In genomic region chr5:150523472-150524350, GRCh38 we compare ENCODE assay signal across 8 cellular contexts. TPM values are rescaled to one million over a fixed set of nuclear protein-coding genes. Genes with fewer than 3 reads are reported as not detected.
DNase-seq lines count a peak whose midpoint lies in the region; ATAC-seq, FAIRE-seq and TF ChIP-seq lines count a peak whose summit lies in the region.

No MANE protein-coding gene starts in this region.

- H4K91ac ChIP-seq in mesenchymal stem cell (ENCODE audit: low read length): no peak overlapping the region

- peak overlapping the region in 1 of 2 experiments; percentile 35 for H3K4ac ChIP-seq in mesenchymal stem cell (ENCODE audit: low read depth in 1 of 2, low read length in 2 of 2)

- no peak for TF ChIP-seq POLR2A in endothelial cell of umbilical vein (IDR thresholded peaks at IDR 0.05; ENCODE audit: low read depth, low read length)

- peak; percentile 97 for FAIRE-seq in endothelial cell of umbilical vein (lab: Jason Lieb, UNC)

- H2BK12ac ChIP-seq in mesenchymal stem cell (ENCODE audit: low read length in 2 of 2): no peak overlapping the region

- 78% methylated on average over 12 of the region's 12 CpGs for WGBS in mesenchymal stem cell

- BruUV-seq in endothelial cell of umbilical vein (replicated peaks; lab: Mats Ljungman, UMichigan): no TSS peak

- no peak overlapping the region for H3K9ac ChIP-seq in endothelial cell of umbilical vein (replicated peaks; ENCODE audit: extremely low read depth, insufficient read depth, low read length)
- peak overlapping the region; percentile 20 for H3K9ac ChIP-seq in mesenchymal stem cell (ENCODE audit: low read length)

- H3K4me2 ChIP-seq in endothelial cell of umbilical vein (ENCODE audit: insufficient read depth, low read length): no peak overlapping the region
- no peak overlapping the region for H3K4me2 ChIP-seq in mesenchymal stem cell (ENCODE audit: low read length, poor library complexity, severe bottlenecking)

- CTCF ChIA-PET in HEK293T (lab: Yijun Ruan, JAX) (interaction anchor here (0.7 to 2.2 kb wide), 5 partner anchors 12 to 67 kb away, joined by 3 to 8 read pairs (median 4); no protein-coding TSS in a partner anchor), endothelial cell of umbilical vein (lab: Charles Lee) (interaction anchor here (0.6 to 5.4 kb wide), 17 partner anchors 8 to 74 kb away, joined by 3 to 78 read pairs (median 6); partner anchors contain the start of gene RPS14)

- intact Hi-C loops in endothelial cell of umbilical vein (cut with micrococcal nuclease): loop anchor here (1.0 kb wide), 3 partner anchors 36 to 64 kb away; no protein-coding TSS in a partner anchor

- H3K27me3 ChIP-seq in endothelial cell of umbilical vein (ENCODE audit: control insufficient read depth in 2 of 2, insufficient read depth in 2 of 2, low read length in 2 of 2) (no peaks in the 10 kb centered on the region), mesenchymal stem cell (ENCODE audit: control insufficient read depth in 1 of 2, insufficient read depth in 1 of 2, low read length in 2 of 2) (no peaks in the 10 kb centered on the region)

- peak; percentile 67 to 80 for TF ChIP-seq CTCF in endothelial cell of umbilical vein (IDR thresholded peaks at IDR 0.05; ENCODE audit: extremely low read depth in 1 of 2, insufficient read depth in 1 of 2, low read depth in 1 of 2, low read length in 2 of 2)

- dilution Hi-C loops in endothelial cell of umbilical vein (cut with MboI; ENCODE audit: extremely low pct_ligation_motif_present, low sequenced_read_pairs): no loop called here

- H3K79me2 ChIP-seq in endothelial cell of umbilical vein (ENCODE audit: control insufficient read depth, insufficient read depth, low read length): peaks cover 28% of the 10 kb centered on the region

- no peaks in the 10 kb centered on the region for H4K20me1 ChIP-seq in endothelial cell of umbilical vein (replicated peaks; ENCODE audit: control insufficient read depth, extremely low read depth, insufficient read depth, low read length)

- H3K18ac ChIP-seq in mesenchymal stem cell (ENCODE audit: low read depth in 1 of 2, low read length in 2 of 2): peak overlapping the region in 1 of 2 experiments; percentile 16

- H2AFZ ChIP-seq in endothelial cell of umbilical vein (ENCODE audit: low read depth, low read length) (no peak overlapping the region), mesenchymal stem cell (ENCODE audit: low read depth, low read length) (no peak overlapping the region)

- H3K4me1 ChIP-seq in endothelial cell of umbilical vein (ENCODE audit: control insufficient read depth, extremely low read depth, insufficient read depth, low read length): no peaks in the 10 kb centered on the region
- peaks cover 60% of the 10 kb centered on the region for H3K4me1 ChIP-seq in mesenchymal stem cell (ENCODE audit: control insufficient read depth, insufficient read depth, low read depth, low read length)

- ATAC-seq in GM19455 (IDR thresholded peaks at IDR 0.05; ENCODE audit: unreplicated experiment) (no peak), GM21423 (IDR thresholded peaks at IDR 0.05; ENCODE audit: unreplicated experiment) (no peak)

- no peak overlapping the region for H3K14ac ChIP-seq in mesenchymal stem cell (ENCODE audit: low read length in 2 of 2)

- POLR2A ChIA-PET in HEK293T (lab: Yijun Ruan, JAX) (interaction anchor here (1.2 kb wide), 1 partner anchor 10 kb away, joined by 3 read pairs; no protein-coding TSS in a partner anchor), endothelial cell of umbilical vein (lab: Charles Lee) (no interaction called here)

- no peaks in the 10 kb centered on the region for H3K79me1 ChIP-seq in mesenchymal stem cell (replicated peaks; ENCODE audit: low read length, poor library complexity, severe bottlenecking)

- no peak overlapping the region for H2BK5ac ChIP-seq in mesenchymal stem cell (ENCODE audit: low read depth, low read length, poor library complexity, severe bottlenecking)

- DNase-seq in DMS53 (lab: John Stamatoyannopoulos, UW) (peak; percentile 86), HEK293T (ENCODE audit: extremely low spot score) (peak; percentile 69), SK-N-DZ (ENCODE audit: low spot score) (peak; percentile 57), endothelial cell of umbilical vein (ENCODE audit: low read depth, low spot score) (peak; percentile 69), mesenchymal stem cell (peak; percentile 79)
- DNase-seq in stimulated activated CD4-positive, alpha-beta T cell treated with anti-CD3 and anti-CD28 coated beads, Interleukin-12 subunit alpha, Interleukin-12 subunit beta, amount 100 ng/mL, for 4 hours: no peak

- peak overlapping the region; percentile 20 for H2AK5ac ChIP-seq in mesenchymal stem cell (ENCODE audit: low read length, severe bottlenecking)

- H3K9me3 ChIP-seq in endothelial cell of umbilical vein (replicated peaks; ENCODE audit: control insufficient read depth, insufficient read depth, low read length) (no peaks in the 10 kb centered on the region), mesenchymal stem cell (ENCODE audit: control insufficient read depth, low read length) (no peaks in the 10 kb centered on the region)

- H3K27ac ChIP-seq in endothelial cell of umbilical vein (ENCODE audit: insufficient read depth, low read depth, low read length) (no peak overlapping the region), mesenchymal stem cell (ENCODE audit: low read length, poor library complexity, severe bottlenecking) (peak overlapping the region; percentile 7)

- no peak overlapping the region for H4K8ac ChIP-seq in mesenchymal stem cell (ENCODE audit: low read length)

- H2BK15ac ChIP-seq in mesenchymal stem cell (ENCODE audit: low read depth, poor library complexity, severe bottlenecking): no peak overlapping the region

- H3K23ac ChIP-seq in mesenchymal stem cell (ENCODE audit: low read length in 2 of 2): no peak overlapping the region

- H3K36me3 ChIP-seq in endothelial cell of umbilical vein (ENCODE audit: control insufficient read depth in 2 of 2, extremely low read depth in 1 of 2, insufficient read depth in 2 of 2, low read length in 2 of 2) (peaks cover 0 to 32% of the 10 kb centered on the region in 2 experiments), mesenchymal stem cell (ENCODE audit: control insufficient read depth in 1 of 2, insufficient read depth in 2 of 2, low read depth in 1 of 2, low read length in 2 of 2) (peaks cover 65 to 79% of the 10 kb centered on the region in 2 experiments)

- no peak overlapping the region for H2BK120ac ChIP-seq in mesenchymal stem cell (ENCODE audit: low read depth, low read length)

- H3K4me3 ChIP-seq in endothelial cell of umbilical vein (replicated peaks in 1 of 3; ENCODE audit: insufficient read depth in 1 of 3, low read depth in 1 of 3, low read length in 3 of 3) (no peak overlapping the region), mesenchymal stem cell (ENCODE audit: insufficient read depth in 1 of 2, low read depth in 1 of 2, low read length in 2 of 2) (no peak overlapping the region)

- no peaks in the 10 kb centered on the region for H3K9me1 ChIP-seq in endothelial cell of umbilical vein (replicated peaks; ENCODE audit: control insufficient read depth, extremely low read depth, insufficient read depth, low read length)

TF ChIP-seq in HEK293T, 16 proteins besides CTCF, POLR2A, EP300 and RAD21:
- TF ChIP-seq FOXK2 (IDR thresholded peaks at IDR 0.05): no peak
- TF ChIP-seq ZNF384 (IDR thresholded peaks at IDR 0.05): no peak
- TF ChIP-seq L3MBTL2 (conservative IDR thresholded peaks at IDR 0.05): no peak
- no peak for TF ChIP-seq HDGF (IDR thresholded peaks at IDR 0.05; ENCODE audit: borderline replicate concordance)
- TF ChIP-seq LEF1 (IDR thresholded peaks at IDR 0.05; ENCODE audit: borderline replicate concordance): no peak
- no peak for TF ChIP-seq FOXM1 (IDR thresholded peaks at IDR 0.05; ENCODE audit: borderline replicate concordance)
- no peak for TF ChIP-seq BHLHE40 (IDR thresholded peaks at IDR 0.05; ENCODE audit: borderline replicate concordance)
- no peak for TF ChIP-seq CTBP1 (IDR thresholded peaks at IDR 0.05; ENCODE audit: borderline replicate concordance)
- TF ChIP-seq NFRKB (IDR thresholded peaks at IDR 0.05): no peak
- TF ChIP-seq SUZ12 (IDR thresholded peaks at IDR 0.05): no peak
- no peak for TF ChIP-seq ARNT (IDR thresholded peaks at IDR 0.05)

TF ChIP-seq in endothelial cell of umbilical vein, 7 proteins besides CTCF, POLR2A, EP300 and RAD21:
- no peak for TF ChIP-seq POLR2AphosphoS5 (IDR thresholded peaks at IDR 0.05; ENCODE audit: insufficient read depth, low read depth, low read length)
- TF ChIP-seq FOS (IDR thresholded peaks at IDR 0.05; ENCODE audit: borderline replicate concordance, insufficient read depth, low read length): no peak
- no peak for TF ChIP-seq JUN (IDR thresholded peaks at IDR 0.05; ENCODE audit: borderline replicate concordance, insufficient read depth, insufficient read length, low read depth)
- TF ChIP-seq EZH2 (IDR thresholded peaks at IDR 0.05; ENCODE audit: borderline replicate concordance, low read depth, low read length, severe bottlenecking): no peak
- no peak for TF ChIP-seq MYC (IDR thresholded peaks at IDR 0.05; ENCODE audit: low read depth, low read length)
- TF ChIP-seq MAX (IDR thresholded peaks at IDR 0.05; ENCODE audit: insufficient read depth, insufficient read length): no peak
- no peak for TF ChIP-seq GATA2 (IDR thresholded peaks at IDR 0.05; ENCODE audit: insufficient read depth, insufficient read length, low read depth, low read length)
TF ChIP-seq in endothelial cell of umbilical vein: peak in this region for 0.

RNA-seq across cellular contexts. Expression of gene NDST1, which starts 15.8 kb away (rescaled TPM):
- 22.8 and 30.8 TPM in 2 replicates for polyA plus RNA-seq in SK-N-DZ (2014; cell fraction: cytosol; rRNA removed)
- 25.2 and 37.7 TPM in 2 replicates for polyA plus RNA-seq in SK-N-DZ (2014; cell fraction: nucleus; rRNA removed)
- 86.5 and 102 TPM in 2 replicates for total RNA-seq in endothelial cell of umbilical vein
- 38.6 and 42.6 TPM in 2 replicates for polyA plus RNA-seq in endothelial cell of umbilical vein
- 32.7 and 36.4 TPM in 2 replicates for polyA plus RNA-seq in endothelial cell of umbilical vein (2011; cell fraction: cytosol; rRNA removed)
- 52.9 and 53.3 TPM in 2 replicates for polyA plus RNA-seq in endothelial cell of umbilical vein (2011; cell fraction: nucleus; rRNA removed)
- 38.6 and 45.7 TPM in 2 replicates for polyA plus RNA-seq in endothelial cell of umbilical vein (2012)
- 59.5 and 71.2 TPM in 2 replicates for polyA minus RNA-seq in endothelial cell of umbilical vein
- polyA minus RNA-seq in endothelial cell of umbilical vein (2011; cell fraction: cytosol; rRNA and poly(A)+ RNA removed): 6.8 TPM
- 36.7 and 45.1 TPM in 2 replicates for polyA minus RNA-seq in endothelial cell of umbilical vein (2011; cell fraction: nucleus; rRNA and poly(A)+ RNA removed)
- polyA plus RNA-seq in mesenchymal stem cell (2013, experiment 1 of 2): 64.3 TPM
- 64.6 TPM for polyA plus RNA-seq in mesenchymal stem cell (2013, experiment 2 of 2)
